26 cellular contexts compared by ENCODE assay signal in the genomic region with DNA sequence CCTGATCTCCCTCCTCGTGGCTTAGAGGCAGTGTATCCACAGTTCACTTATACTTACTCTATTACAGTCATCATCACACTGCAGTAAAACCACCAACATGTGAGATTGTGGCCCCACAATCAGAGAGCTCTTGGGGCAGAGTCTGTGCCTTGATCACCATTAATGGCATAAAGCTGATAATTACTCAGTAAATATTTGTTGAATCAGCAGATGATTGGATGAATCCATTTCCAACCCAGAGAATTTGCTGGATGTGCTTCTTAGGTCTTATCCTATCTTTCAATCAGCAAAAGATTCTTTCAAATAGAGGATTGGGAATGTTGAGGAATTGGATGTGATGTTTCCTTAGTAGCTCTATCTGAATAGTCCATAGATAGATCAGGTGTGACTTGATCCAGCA.
DNase-seq lines count a peak whose midpoint lies in the region; ATAC-seq, FAIRE-seq and TF ChIP-seq lines count a peak whose summit lies in the region.
"Had no signal": no experiment of that assay in that cellular context is flagged by ENCODE, and none has a peak within 500 bp of the region (broad histone marks: within the 10 kb centered on the region; RNA-seq: fewer than 3 reads in every experiment).

No MANE protein-coding gene starts in this region.

- H3K36me3 ChIP-seq in HepG2 (replicated peaks in 1 of 2; ENCODE audit: control insufficient read depth in 1 of 2, insufficient read depth in 2 of 2, low read length in 2 of 2), result no peaks in the 10 kb centered on the region
- H3K36me3 ChIP-seq in right lobe of liver, result no peaks in the 10 kb centered on the region
- H3K36me3 ChIP-seq in Karpas-422 (ENCODE audit: insufficient read depth, low read length), result no peaks in the 10 kb centered on the region; the same call in 1 of the 2 replicates
- H3K36me3 ChIP-seq in spleen, result no peaks in the 10 kb centered on the region
- H3K36me3 ChIP-seq: BE2C, BLaER1 had no signal

- H4K20me1 ChIP-seq in HepG2 (ENCODE audit: insufficient read depth, low read length) (no peaks in the 10 kb centered on the region), Karpas-422 (ENCODE audit: insufficient read depth, low read depth, low read length) (no peaks in the 10 kb centered on the region)
- H4K20me1 ChIP-seq: BLaER1 had no signal

- TF ChIP-seq RAD21 in HepG2 (CRISPR knock-in tag; IDR thresholded peaks at IDR 0.05), result no peak

- intact Hi-C loops in HepG2 (cut with micrococcal nuclease; ENCODE audit: unreplicated experiment) (no loop called here), right lobe of liver (cut with DNase I) (no loop called here), spleen (cut with DNase I; ENCODE audit: low total_unique reads) (no loop called here), posterior vena cava (cut with DNase I) (no loop called here)

- no peak for FAIRE-seq in HepG2 (lab: Jason Lieb, UNC)
- FAIRE-seq: GM12878, GM12892 had no signal

- peak; percentile 19 for DNase-seq in NCI-H146 (lab: John Stamatoyannopoulos, UW)
- no peak for DNase-seq in NCI-H146 treated with DMSO at 0.1 percent for 48 hours (lab: John Stamatoyannopoulos, UW; ENCODE audit: unreplicated experiment)
- no peak for DNase-seq in HepG2 (ENCODE audit: low spot score)
- DNase-seq in right lobe of liver, result no peak
- DNase-seq in Karpas-422, result no peak
- DNase-seq in spleen, result peak; percentile 5
- no peak for DNase-seq in GM13977 (ENCODE audit: low spot score)
- no peak for DNase-seq in posterior vena cava (ENCODE audit: low spot score)
- DNase-seq: ACHN; BE2C; C1 segment of cervical spinal cord; CD4-positive, alpha-beta memory T cell; CD4-positive, CD25-positive, alpha-beta regulatory T cell; CD8-positive, alpha-beta memory T cell; COR-L47; DMS 273 treated with DMSO at 0.1 percent for 48 hours; DMS153; DMS53; DMS79; DND-41; EL; GDM1 had no signal

- H3K79me2 ChIP-seq in HepG2 (ENCODE audit: insufficient read depth, low read length) (no peaks in the 10 kb centered on the region), Karpas-422 (ENCODE audit: low read length) (no peaks in the 10 kb centered on the region)

- H3K4me1 ChIP-seq in HepG2 (ENCODE audit: insufficient read depth, low read length) (peaks cover 15% of the 10 kb centered on the region), right lobe of liver (no peaks in the 10 kb centered on the region), Karpas-422 (ENCODE audit: low read length) (peaks cover 92% of the 10 kb centered on the region), spleen (peaks cover 0 to 6% (median 0%) of the 10 kb centered on the region in 6 donors)
- H3K4me1 ChIP-seq: BLaER1 had no signal

- H3K9me3 ChIP-seq in HepG2 (ENCODE audit: low read length), result no peaks in the 10 kb centered on the region
- H3K9me3 ChIP-seq in right lobe of liver, result no peaks in the 10 kb centered on the region
- H3K9me3 ChIP-seq in Karpas-422 (ENCODE audit: low read length), result no peaks in the 10 kb centered on the region
- H3K9me3 ChIP-seq in spleen, result no peaks in the 10 kb centered on the region
- H3K9me3 ChIP-seq: BE2C, BLaER1 had no signal

- no peak for TF ChIP-seq EP300 in HepG2 (IDR thresholded peaks at IDR 0.05; ENCODE audit: low read depth in 2 of 2, low read length in 2 of 2)
- TF ChIP-seq EP300 in HepG2 (CRISPR knock-in tag; IDR thresholded peaks at IDR 0.05; ENCODE audit: borderline replicate concordance), result no peak

- no peaks in the 10 kb centered on the region for H3K9me2 ChIP-seq in Karpas-422 (replicated peaks; ENCODE audit: insufficient read depth, low read length)

- TF ChIP-seq CTCF in HepG2 (CRISPR knock-in tag; IDR thresholded peaks at IDR 0.05) (no peak), right lobe of liver (IDR thresholded peaks at IDR 0.05) (no peak), spleen (IDR thresholded peaks at IDR 0.05 in 8 of 11, conservative IDR thresholded peaks at IDR 0.05 in 3 of 11) (no peak), GM13977 (IDR thresholded peaks at IDR 0.05; ENCODE audit: extremely low read depth, insufficient read depth, missing control alignments) (no peak)

- H2AFZ ChIP-seq in HepG2 (ENCODE audit: low read length) (no peak overlapping the region), Karpas-422 (ENCODE audit: low read length) (no peak overlapping the region)

- in situ Hi-C loops in HepG2 (cut with HindIII; ENCODE audit: extremely low pct_ligation_motif_present, low pct_unique_long_range_greater_than_20kb), result no loop called here
- in situ Hi-C loops in GM13977 (cut with MboI; ENCODE audit: low pct_unique_long_range_greater_than_20kb, low sequenced_read_pairs, unreplicated experiment), result no loop called here

- H3K9ac ChIP-seq in HepG2 (ENCODE audit: insufficient read depth, low read depth, low read length), result no peak overlapping the region
- peak overlapping the region; percentile 45; the same call in 1 of the 2 replicates for H3K9ac ChIP-seq in Karpas-422 (ENCODE audit: low read length)
- H3K9ac ChIP-seq: BLaER1 had no signal

- H3K27me3 ChIP-seq in HepG2 (ENCODE audit: control insufficient read depth in 1 of 2, insufficient read depth in 2 of 2, low read length in 2 of 2), result no peaks in the 10 kb centered on the region
- H3K27me3 ChIP-seq in right lobe of liver, result no peaks in the 10 kb centered on the region
- H3K27me3 ChIP-seq in Karpas-422 (ENCODE audit: low read length), result no peaks in the 10 kb centered on the region
- peaks cover 0 to 19% (median 0%) of the 10 kb centered on the region in 7 donors for H3K27me3 ChIP-seq in spleen (replicated peaks in 1 of 7)
- H3K27me3 ChIP-seq: BE2C, BLaER1 had no signal

- no peak for ATAC-seq in HepG2
- ATAC-seq in right lobe of liver, result no peak
- ATAC-seq: GM12878 had no signal

- 50% methylated on average over 1 of the region's 1 CpG for WGBS in HepG2 (ENCODE audit: low lambda C conversion rate)
- no CpG with 5 or more reads among the region's 1 CpG for WGBS in right lobe of liver (ENCODE audit: insufficient coverage, low coverage, low lambda C conversion rate, missing lambda C conversion rate)
- 67 to 90% (median 82%) methylated on average over 1 of the region's 1 CpG for WGBS in spleen, 5 donors

- POLR2A ChIA-PET in HepG2 (lab: Yijun Ruan, JAX), result no interaction called here

- TF ChIP-seq POLR2A in HepG2 (IDR thresholded peaks at IDR 0.05; ENCODE audit: insufficient read depth in 1 of 2, low read depth in 2 of 2, low read length in 2 of 2) (no peak), right lobe of liver (IDR thresholded peaks at IDR 0.05) (no peak), spleen (IDR thresholded peaks at IDR 0.05) (no peak)

- H3K27ac ChIP-seq in HepG2 (ENCODE audit: extremely low read length, insufficient read depth, low read length) (no peak overlapping the region), right lobe of liver (no peak overlapping the region), Karpas-422 (ENCODE audit: low read length) (peak overlapping the region; percentile 75; the same call in 1 of the 2 replicates), spleen (no peak overlapping the region)
- H3K27ac ChIP-seq: 22Rv1, BLaER1 had no signal

- BruUV-seq in HepG2 (replicated peaks; lab: Mats Ljungman, UMichigan), result no TSS peak

- no peak overlapping the region for H3K4me3 ChIP-seq in HepG2 (replicated peaks in 1 of 3; ENCODE audit: insufficient read depth in 1 of 3, low read depth in 2 of 3, low read length in 3 of 3)
- no peak overlapping the region for H3K4me3 ChIP-seq in right lobe of liver
- no peak overlapping the region for H3K4me3 ChIP-seq in Karpas-422 (ENCODE audit: low read length)
- H3K4me3 ChIP-seq in spleen, result no peak overlapping the region
- H3K4me3 ChIP-seq: BLaER1, GM12878 had no signal

- no peak overlapping the region for H3K4me2 ChIP-seq in HepG2 (ENCODE audit: low read depth, low read length)
- peak overlapping the region; percentile 61 for H3K4me2 ChIP-seq in Karpas-422 (ENCODE audit: low read depth, low read length, poor library complexity, severe bottlenecking)
- H3K4me2 ChIP-seq: BLaER1 had no signal

- CTCF ChIA-PET in HepG2 (lab: Yijun Ruan, JAX; ENCODE audit: low intra/inter-chr PET ratio, low total read pairs), result no interaction called here

TF ChIP-seq in HepG2, 621 proteins besides CTCF, POLR2A, EP300 and RAD21:
- peak; percentile 15 to 51; a peak in 3 of 4 replicates for TF ChIP-seq MAFK (conservative IDR thresholded peaks at IDR 0.05 in 1 of 2, IDR thresholded peaks at IDR 0.05 in 1 of 2; ENCODE audit: low read length in 2 of 2)
- no peak for TF ChIP-seq RORA (CRISPR knock-in tag; IDR thresholded peaks at IDR 0.05)

Comparison
In these comparisons a context has a peak if more than half of its experiments do, and no peak if none do; other contexts are left out.
1. DNase-seq: peak in NCI-H146 (single experiment) and spleen (single experiment); none in NCI-H146 treated with DMSO at 0.1 percent for 48 hours (single experiment), HepG2 (single experiment), right lobe of liver (0 of 3), Karpas-422 (single experiment), GM13977 (single experiment) and posterior vena cava (single experiment).